Comparison of ENCODE assay signal across 9 cellular contexts in genomic region chr13:26785845-26786630, GRCh38. TPM values are rescaled to one million over a fixed set of nuclear protein-coding genes. Genes with fewer than 3 reads are reported as not detected.
DNase-seq lines count a peak whose midpoint lies in the region; ATAC-seq and TF ChIP-seq lines count a peak whose summit lies in the region.
"Had no signal": no experiment of that assay in that cellular context is flagged by ENCODE, and none has a peak within 500 bp of the region (broad histone marks: within the 10 kb centered on the region; RNA-seq: fewer than 3 reads in every experiment).

No MANE protein-coding gene starts in this region.

- POLR2A ChIA-PET in activated CD8-positive, alpha-beta T cell treated with anti-CD3 and anti-CD28 coated beads, Interleukin-2, amount 10 ng/mL, durations not matched to agents 7 days and 5 days (lab: Charles Lee), result interaction anchor here (1.2 kb wide), 1 partner anchor 17 kb away, joined by 3 read pairs; no protein-coding TSS in a partner anchor

- CTCF ChIA-PET in activated CD8-positive, alpha-beta T cell treated with anti-CD3 and anti-CD28 coated beads, Interleukin-2, amount 10 ng/mL, durations not matched to agents 7 days and 5 days (lab: Charles Lee), result interaction anchor here (1.1 to 1.5 kb wide), 4 partner anchors 75 to 600 kb away, joined by 3 to 4 read pairs (median 4); no protein-coding TSS in a partner anchor

- peak; percentile 89 for ATAC-seq in activated CD8-positive, alpha-beta T cell treated with anti-CD3 and anti-CD28 coated beads, Interleukin-2, amount 10 ng/mL, durations not matched to agents 7 days and 5 days
- ATAC-seq in right cardiac atrium (peak in 1 of 2 donors; percentile 67), HG03280 (IDR thresholded peaks at IDR 0.05; ENCODE audit: unreplicated experiment) (no peak), GM19455 (IDR thresholded peaks at IDR 0.05; ENCODE audit: unreplicated experiment) (no peak)

- no peak for TF ChIP-seq CTCF in GM12864 (IDR thresholded peaks at IDR 0.05; ENCODE audit: low read depth, low read length, missing control alignments)

- no peaks in the 10 kb centered on the region for H3K36me3 Mint-ChIP-seq in activated CD8-positive, alpha-beta T cell treated with anti-CD3 and anti-CD28 coated beads, Interleukin-2, amount 10 ng/mL, durations not matched to agents 7 days and 5 days (ENCODE audit: low read depth)

- no peaks in the 10 kb centered on the region for H3K4me1 ChIP-seq in right cardiac atrium (ENCODE audit: control insufficient read depth, insufficient read depth, low read length)

- H3K27me3 ChIP-seq in right cardiac atrium (ENCODE audit: control insufficient read depth, insufficient read depth), result no peaks in the 10 kb centered on the region

- DNase-seq in GM12864 (ENCODE audit: low read depth) (no peak), MV-4-11 (lab: John Stamatoyannopoulos, UW) (peak; percentile 61), right cardiac atrium (peak; percentile 41 to 67 (median 56)), glomerular visceral epithelial cell (ENCODE audit: extremely low spot score) (no peak)
- DNase-seq in activated CD8-positive, alpha-beta T cell treated with anti-CD3 and anti-CD28 coated beads, Interleukin-2, amount 10 ng/mL, durations not matched to agents 7 days and 5 days, result peak; percentile 71
- peak in 2 of 3 donors; percentile 1 to 13 for DNase-seq in stimulated activated CD4-positive, alpha-beta T cell treated with anti-CD3 and anti-CD28 coated beads, TNF-alpha, amount 100 ng/mL, for 1 hour (ENCODE audit: low read depth in 3 of 3, low spot score in 1 of 3)

- peaks cover 20% of the 10 kb centered on the region for H3K4me1 Mint-ChIP-seq in activated CD8-positive, alpha-beta T cell treated with anti-CD3 and anti-CD28 coated beads, Interleukin-2, amount 10 ng/mL, durations not matched to agents 7 days and 5 days (ENCODE audit: low read depth)

- H3K9me3 ChIP-seq in right cardiac atrium (ENCODE audit: control insufficient read depth, low read length), result no peaks in the 10 kb centered on the region

- H3K4me3 ChIP-seq in GM12864 (ENCODE audit: low read depth, low read length) (peak overlapping the region; percentile 36), right cardiac atrium (ENCODE audit: low read length) (no peak overlapping the region)

- H3K4me3 Mint-ChIP-seq in activated CD8-positive, alpha-beta T cell treated with anti-CD3 and anti-CD28 coated beads, Interleukin-2, amount 10 ng/mL, durations not matched to agents 7 days and 5 days, result peak overlapping the region; percentile 62

- H3K27ac Mint-ChIP-seq in activated CD8-positive, alpha-beta T cell treated with anti-CD3 and anti-CD28 coated beads, Interleukin-2, amount 10 ng/mL, durations not matched to agents 7 days and 5 days, result peak overlapping the region; percentile 26

- H3K27ac ChIP-seq in right cardiac atrium (ENCODE audit: low read length), result no peak overlapping the region
- H3K27ac ChIP-seq: KMS-11 had no signal

- H3K9me3 Mint-ChIP-seq in activated CD8-positive, alpha-beta T cell treated with anti-CD3 and anti-CD28 coated beads, Interleukin-2, amount 10 ng/mL, durations not matched to agents 7 days and 5 days (ENCODE audit: insufficient read depth), result no peaks in the 10 kb centered on the region

- peaks cover 8% of the 10 kb centered on the region for H3K27me3 Mint-ChIP-seq in activated CD8-positive, alpha-beta T cell treated with anti-CD3 and anti-CD28 coated beads, Interleukin-2, amount 10 ng/mL, durations not matched to agents 7 days and 5 days (ENCODE audit: low read depth)

- 30% methylated on average over 17 of the region's 17 CpGs for WGBS in right cardiac atrium

- intact Hi-C loops in right cardiac atrium (cut with DNase I), result no loop called here

RNA-seq across cellular contexts. Expression of gene GPR12, which starts 25.5 kb away (rescaled TPM):
- not detected for total RNA-seq in activated CD8-positive, alpha-beta T cell treated with anti-CD3 and anti-CD28 coated beads, Interleukin-2, amount 10 ng/mL, durations not matched to agents 7 days and 5 days
- total RNA-seq in right cardiac atrium, result not detected
- polyA plus RNA-seq in right cardiac atrium, result not detected

Comparison
In these comparisons a context has a peak if more than half of its experiments do, and no peak if none do; other contexts are left out.
1. DNase-seq: peak in MV-4-11 (single experiment), activated CD8-positive, alpha-beta T cell treated with anti-CD3 and anti-CD28 coated beads, Interleukin-2, amount 10 ng/mL, durations not matched to agents 7 days and 5 days (single experiment), right cardiac atrium (3 of 3) and stimulated activated CD4-positive, alpha-beta T cell treated with anti-CD3 and anti-CD28 coated beads, TNF-alpha, amount 100 ng/mL, for 1 hour (2 of 3); none in GM12864 (single experiment) and glomerular visceral epithelial cell (single experiment).